1 cellular context compared by ENCODE assay signal in genomic region chr6:63572733-63573139, GRCh38.
A peak's percentile ranks its signal among the peaks of the same experiment; 100 is the strongest.
TF ChIP-seq lines count a peak whose summit lies in the region.

No MANE protein-coding gene starts in this region.

TF ChIP-seq in HepG2, 621 proteins besides CTCF, POLR2A, EP300 and RAD21 (continued from another document and continues in another):
- TF ChIP-seq ZNF691 (CRISPR knock-in tag; IDR thresholded peaks at IDR 0.05; ENCODE audit: borderline replicate concordance, low read depth) (no peak), U2AF1 (optimal IDR thresholded peaks at IDR 0.05; ENCODE audit: low read depth, low read length) (no peak), GATA4 (IDR thresholded peaks at IDR 0.05; ENCODE audit: borderline replicate concordance, low read depth) (no peak), ZNF790 (CRISPR knock-in tag; IDR thresholded peaks at IDR 0.05; ENCODE audit: borderline replicate concordance) (0 out of 2 replicates have a peak, but pooled peaks have one; percentile 9), RAD51 (IDR thresholded peaks at IDR 0.05; ENCODE audit: borderline replicate concordance) (no peak), HINFP (CRISPR knock-in tag; IDR thresholded peaks at IDR 0.05; ENCODE audit: low read depth) (peak; percentile 6; the same call in 1 of the 2 replicates), AGO2 (optimal IDR thresholded peaks at IDR 0.05; ENCODE audit: low read depth, low read length) (no peak), TAF15 (IDR thresholded peaks at IDR 0.05; ENCODE audit: low read depth, low read length, poor library complexity, severe bottlenecking) (peak; percentile 94), CHD2 (IDR thresholded peaks at IDR 0.05; ENCODE audit: low read depth, low read length) (no peak), ZNF83 (CRISPR knock-in tag; IDR thresholded peaks at IDR 0.05; ENCODE audit: borderline replicate concordance) (no peak), ZNF264 (CRISPR knock-in tag; IDR thresholded peaks at IDR 0.05) (no peak), JARID2 (CRISPR knock-in tag; IDR thresholded peaks at IDR 0.05; ENCODE audit: insufficient replicate concordance) (no peak), ARNTL (CRISPR knock-in tag; IDR thresholded peaks at IDR 0.05) (no peak), MZF1 (CRISPR knock-in tag; IDR thresholded peaks at IDR 0.05; ENCODE audit: borderline replicate concordance) (no peak), GABPB1 (CRISPR knock-in tag; IDR thresholded peaks at IDR 0.05) (no peak), ZBTB42 (CRISPR knock-in tag; IDR thresholded peaks at IDR 0.05) (0 out of 2 replicates have a peak, but pooled peaks have one; percentile 6), SUZ12 (IDR thresholded peaks at IDR 0.05; ENCODE audit: low read depth, low read length) (no peak), YEATS2 (CRISPR knock-in tag; IDR thresholded peaks at IDR 0.05; ENCODE audit: borderline replicate concordance) (no peak), ZNF776 (CRISPR knock-in tag; IDR thresholded peaks at IDR 0.05) (no peak), POLR2G (IDR thresholded peaks at IDR 0.05; ENCODE audit: low read depth, low read length) (no peak; the same call in 1 of the 2 replicates), CBFB (CRISPR knock-in tag; IDR thresholded peaks at IDR 0.05) (no peak), TBX2 (CRISPR knock-in tag; IDR thresholded peaks at IDR 0.05; ENCODE audit: borderline replicate concordance) (no peak), FLYWCH1 (CRISPR knock-in tag; IDR thresholded peaks at IDR 0.05) (no peak), CEBPG (CRISPR knock-in tag; IDR thresholded peaks at IDR 0.05) (no peak), ZBTB49 (CRISPR knock-in tag; IDR thresholded peaks at IDR 0.05; ENCODE audit: borderline replicate concordance) (no peak), ZNF12 (CRISPR knock-in tag; IDR thresholded peaks at IDR 0.05) (0 out of 2 replicates have a peak, but pooled peaks have one; percentile 6), ZNF572 (CRISPR knock-in tag; IDR thresholded peaks at IDR 0.05) (no peak), HNRNPUL1 (IDR thresholded peaks at IDR 0.05; ENCODE audit: low read depth, low read length) (no peak), ZBTB20 (CRISPR knock-in tag; IDR thresholded peaks at IDR 0.05; ENCODE audit: borderline replicate concordance, low read depth) (0 out of 2 replicates have a peak, but pooled peaks have one; percentile 1), ELF3 (CRISPR knock-in tag; IDR thresholded peaks at IDR 0.05) (no peak), NFRKB (IDR thresholded peaks at IDR 0.05) (no peak), SMC3 (IDR thresholded peaks at IDR 0.05; ENCODE audit: low read length) (no peak), ZFP36 (IDR thresholded peaks at IDR 0.05; ENCODE audit: borderline replicate concordance, low read depth, low read length, partially characterized antibody) (no peak), ZNF501 (CRISPR knock-in tag; IDR thresholded peaks at IDR 0.05) (no peak), MTF2 (CRISPR knock-in tag; IDR thresholded peaks at IDR 0.05; ENCODE audit: borderline replicate concordance) (0 out of 2 replicates have a peak, but pooled peaks have one; percentile 7), HNRNPLL (IDR thresholded peaks at IDR 0.05; ENCODE audit: low read depth, low read length, poor library complexity, severe bottlenecking) (no peak), ADNP (CRISPR knock-in tag; IDR thresholded peaks at IDR 0.05) (no peak), PLRG1 (conservative IDR thresholded peaks at IDR 0.05) (no peak), ZNF530 (CRISPR knock-in tag; IDR thresholded peaks at IDR 0.05; ENCODE audit: low read depth) (no peak), NFKBIZ (CRISPR knock-in tag; IDR thresholded peaks at IDR 0.05) (no peak), ZBED4 (CRISPR knock-in tag; IDR thresholded peaks at IDR 0.05; ENCODE audit: borderline replicate concordance) (no peak; the same call in 1 of the 2 replicates), PAX8 (CRISPR knock-in tag; IDR thresholded peaks at IDR 0.05; ENCODE audit: borderline replicate concordance) (no peak), ZSCAN30 (CRISPR knock-in tag; IDR thresholded peaks at IDR 0.05) (no peak), ZNF207 (IDR thresholded peaks at IDR 0.05; ENCODE audit: borderline replicate concordance) (no peak), ONECUT2 (CRISPR knock-in tag; IDR thresholded peaks at IDR 0.05) (no peak), BCL6 (CRISPR knock-in tag; IDR thresholded peaks at IDR 0.05) (no peak), GZF1 (CRISPR knock-in tag; IDR thresholded peaks at IDR 0.05) (no peak), PBX2 (CRISPR knock-in tag; IDR thresholded peaks at IDR 0.05) (no peak), HMGA1 (CRISPR knock-in tag; conservative IDR thresholded peaks at IDR 0.05) (no peak), ZNF510 (CRISPR knock-in tag; IDR thresholded peaks at IDR 0.05; ENCODE audit: low read depth) (no peak), ZNF343 (CRISPR knock-in tag; IDR thresholded peaks at IDR 0.05) (0 out of 2 replicates have a peak, but pooled peaks have one; percentile 20), ZMAT5 (CRISPR knock-in tag; IDR thresholded peaks at IDR 0.05; ENCODE audit: borderline replicate concordance, low read depth) (no peak), MED1 (CRISPR knock-in tag; IDR thresholded peaks at IDR 0.05) (no peak), ZNF7 (CRISPR knock-in tag; IDR thresholded peaks at IDR 0.05) (no peak), ZNF724P (CRISPR knock-in tag; IDR thresholded peaks at IDR 0.05; ENCODE audit: borderline replicate concordance) (no peak), ZNF431 (CRISPR knock-in tag; IDR thresholded peaks at IDR 0.05; ENCODE audit: borderline replicate concordance, low read depth) (no peak), ZFP91 (CRISPR knock-in tag; IDR thresholded peaks at IDR 0.05; ENCODE audit: borderline replicate concordance) (no peak), ETS1 (CRISPR knock-in tag; IDR thresholded peaks at IDR 0.05) (peak; percentile 31; the same call in 1 of the 2 replicates), ZNF354B (CRISPR knock-in tag; IDR thresholded peaks at IDR 0.05) (no peak), ZNF850 (CRISPR knock-in tag; conservative IDR thresholded peaks at IDR 0.05) (peak; percentile 37; the same call in 1 of the 2 replicates), PRDM4 (CRISPR knock-in tag; IDR thresholded peaks at IDR 0.05; ENCODE audit: borderline replicate concordance) (no peak)
